ENCODE assay signal across 9 cellular contexts in genomic region chr5:91190333-91190680, GRCh38.
DNase-seq lines count a peak whose midpoint lies in the region; ATAC-seq, FAIRE-seq and TF ChIP-seq lines count a peak whose summit lies in the region.
"Had no signal": no experiment of that assay in that cellular context is flagged by ENCODE, and none has a peak within 500 bp of the region (broad histone marks: within the 10 kb centered on the region; RNA-seq: fewer than 3 reads in every experiment).

No MANE protein-coding gene starts in this region.

- 9% methylated on average over 3 of the region's 3 CpGs for WGBS in K562 (ENCODE audit: insufficient coverage, low coverage, missing lambda C conversion rate)

- in situ Hi-C loops in K562 (cut with MboI): no loop called here

- TF ChIP-seq EP300 in K562 (IDR thresholded peaks at IDR 0.05; ENCODE audit: low read length): no peak

- no peaks in the 10 kb centered on the region for H3K4me1 Mint-ChIP-seq in stimulated activated memory B cell treated with anti-CD40 and anti-IgM and Interleukin-4, amounts not matched to agents 10 μg/mL and 1 μg/mL and 100 μg/mL, for 72 hours
- H3K4me1 Mint-ChIP-seq in activated CD4-positive, alpha-beta memory T cell treated with anti-CD3 and anti-CD28 coated beads for 36 hours (ENCODE audit: low read depth): no peaks in the 10 kb centered on the region

- H3K4me3 ChIP-seq in K562: no peak overlapping the region

- H4K20me1 ChIP-seq in K562 (replicated peaks; ENCODE audit: control insufficient read depth, insufficient read depth, low read length): no peaks in the 10 kb centered on the region

- DNase-seq in K562 (ENCODE audit: extremely low read depth in 1 of 4, low spot score in 3 of 4) (peak in 1 of 4 experiments; percentile 48), left kidney (ENCODE audit: low read depth, low spot score) (peak; percentile 12), NCI-H1930 (lab: John Stamatoyannopoulos, UW) (no peak), erythroblast (lab: John Stamatoyannopoulos, UW) (no peak)
- no peak for DNase-seq in activated CD4-positive, alpha-beta memory T cell treated with anti-CD3 and anti-CD28 coated beads for 36 hours
- no peak for DNase-seq in stimulated activated CD4-positive, alpha-beta T cell treated with anti-CD3 and anti-CD28 coated beads, Interleukin-4, amount 100 ng/mL, for 24 hours

- H3K9me1 ChIP-seq in K562 (ENCODE audit: control insufficient read depth, insufficient read depth, low read length): no peaks in the 10 kb centered on the region

- H3K27me3 Mint-ChIP-seq in stimulated activated memory B cell treated with anti-CD40 and anti-IgM and Interleukin-4, amounts not matched to agents 10 μg/mL and 1 μg/mL and 100 μg/mL, for 72 hours: no peaks in the 10 kb centered on the region
- peaks cover 19% of the 10 kb centered on the region for H3K27me3 Mint-ChIP-seq in activated CD4-positive, alpha-beta memory T cell treated with anti-CD3 and anti-CD28 coated beads for 36 hours

- CTCF ChIA-PET in K562 (lab: Yijun Ruan, JAX; ENCODE audit: low intra/inter-chr PET ratio): no interaction called here
- CTCF ChIA-PET in activated CD4-positive, alpha-beta memory T cell treated with anti-CD3 and anti-CD28 coated beads for 36 hours (lab: Charles Lee): interaction anchor here (3.1 kb wide), 1 partner anchor 195 kb away, joined by 9 read pairs; no protein-coding TSS in a partner anchor

- TF ChIP-seq POLR2A in K562 (conservative IDR thresholded peaks at IDR 0.05) (no peak), erythroblast (IDR thresholded peaks at IDR 0.05; ENCODE audit: low read length) (no peak)

- ATAC-seq in GM21515 (IDR thresholded peaks at IDR 0.05; ENCODE audit: unreplicated experiment) (peak; percentile 16), K562 (peak; percentile 77)
- no peak for ATAC-seq in stimulated activated memory B cell treated with anti-CD40 and anti-IgM and Interleukin-4, amounts not matched to agents 10 μg/mL and 1 μg/mL and 100 μg/mL, for 72 hours

- H3K27ac ChIP-seq in K562 (ENCODE audit: extremely low read depth, low read depth, low read length): no peak overlapping the region
- H3K27ac ChIP-seq: epithelial cell of prostate had no signal

- intact Hi-C loops in K562 (cut with micrococcal nuclease): no loop called here
- intact Hi-C loops in activated CD4-positive, alpha-beta memory T cell treated with anti-CD3 and anti-CD28 coated beads for 36 hours (cut with micrococcal nuclease): no loop called here

- TF ChIP-seq RAD21 in K562 (CRISPR knock-in tag; conservative IDR thresholded peaks at IDR 0.05 in 1 of 2, IDR thresholded peaks at IDR 0.05 in 1 of 2): no peak

- peak overlapping the region; percentile 50 for H3K27ac Mint-ChIP-seq in stimulated activated memory B cell treated with anti-CD40 and anti-IgM and Interleukin-4, amounts not matched to agents 10 μg/mL and 1 μg/mL and 100 μg/mL, for 72 hours
- no peak overlapping the region for H3K27ac Mint-ChIP-seq in activated CD4-positive, alpha-beta memory T cell treated with anti-CD3 and anti-CD28 coated beads for 36 hours

- no peak overlapping the region for H3K9ac ChIP-seq in K562 (ENCODE audit: insufficient read depth in 1 of 2, low read depth in 2 of 2, low read length in 2 of 2)

- TF ChIP-seq CTCF in K562 (IDR thresholded peaks at IDR 0.05 in 2 of 3, conservative IDR thresholded peaks at IDR 0.05 in 1 of 3; ENCODE audit: insufficient read depth in 2 of 3, low read depth in 1 of 3, low read length in 3 of 3): no peak

- no peaks in the 10 kb centered on the region for H3K9me3 Mint-ChIP-seq in stimulated activated memory B cell treated with anti-CD40 and anti-IgM and Interleukin-4, amounts not matched to agents 10 μg/mL and 1 μg/mL and 100 μg/mL, for 72 hours
- no peaks in the 10 kb centered on the region for H3K9me3 Mint-ChIP-seq in activated CD4-positive, alpha-beta memory T cell treated with anti-CD3 and anti-CD28 coated beads for 36 hours

- no peaks in the 10 kb centered on the region; a peak in 1 of 5 replicates for H3K4me1 ChIP-seq in K562 (replicated peaks in 1 of 2; ENCODE audit: control insufficient read depth in 2 of 2, insufficient read depth in 2 of 2, low read length in 2 of 2)

- no peaks in the 10 kb centered on the region for H3K79me2 ChIP-seq in K562 (ENCODE audit: control insufficient read depth, insufficient read depth, low read length)

- H3K36me3 Mint-ChIP-seq in stimulated activated memory B cell treated with anti-CD40 and anti-IgM and Interleukin-4, amounts not matched to agents 10 μg/mL and 1 μg/mL and 100 μg/mL, for 72 hours: no peaks in the 10 kb centered on the region
- H3K36me3 Mint-ChIP-seq in activated CD4-positive, alpha-beta memory T cell treated with anti-CD3 and anti-CD28 coated beads for 36 hours: no peaks in the 10 kb centered on the region

- POLR2A ChIA-PET in K562 (lab: Yijun Ruan, JAX): no interaction called here
- POLR2A ChIA-PET in activated CD4-positive, alpha-beta memory T cell treated with anti-CD3 and anti-CD28 coated beads for 36 hours (lab: Charles Lee): no interaction called here

- H3K9me3 ChIP-seq in K562 (replicated peaks; ENCODE audit: control insufficient read depth, insufficient read depth, low read depth, low read length): no peaks in the 10 kb centered on the region

- no peak for FAIRE-seq in K562 (lab: Jason Lieb, UNC)

- H3K4me2 ChIP-seq in K562 (ENCODE audit: insufficient read depth, low read length): no peak overlapping the region; the same call in 1 of the 2 replicates

- peaks cover 3 to 5% of the 10 kb centered on the region in 2 experiments; a peak in 2 of 5 replicates for H3K27me3 ChIP-seq in K562 (ENCODE audit: control insufficient read depth in 2 of 2, insufficient read depth in 2 of 2, low read length in 2 of 2)

- no peak overlapping the region for H2AFZ ChIP-seq in K562 (ENCODE audit: low read depth, low read length)

- BruUV-seq in K562 (replicated peaks; lab: Mats Ljungman, UMichigan): no TSS peak

- H3K36me3 ChIP-seq in K562 (ENCODE audit: control insufficient read depth, insufficient read depth, low read length): no peaks in the 10 kb centered on the region

- H3K4me3 Mint-ChIP-seq in stimulated activated memory B cell treated with anti-CD40 and anti-IgM and Interleukin-4, amounts not matched to agents 10 μg/mL and 1 μg/mL and 100 μg/mL, for 72 hours: no peak overlapping the region
- no peak overlapping the region for H3K4me3 Mint-ChIP-seq in activated CD4-positive, alpha-beta memory T cell treated with anti-CD3 and anti-CD28 coated beads for 36 hours

TF ChIP-seq in K562, 482 proteins besides CTCF, POLR2A, EP300 and RAD21 (continues in another document):
- TF ChIP-seq, protein P1, sequence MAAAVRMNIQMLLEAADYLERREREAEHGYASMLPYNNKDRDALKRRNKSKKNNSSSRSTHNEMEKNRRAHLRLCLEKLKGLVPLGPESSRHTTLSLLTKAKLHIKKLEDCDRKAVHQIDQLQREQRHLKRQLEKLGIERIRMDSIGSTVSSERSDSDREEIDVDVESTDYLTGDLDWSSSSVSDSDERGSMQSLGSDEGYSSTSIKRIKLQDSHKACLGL (CRISPR knock-in tag; IDR thresholded peaks at IDR 0.05; ENCODE audit: borderline replicate concordance, poor library complexity, severe bottlenecking): no peak
- TF ChIP-seq C11orf30 (IDR thresholded peaks at IDR 0.05; ENCODE audit: low read depth): no peak
- TF ChIP-seq E4F1 (CRISPR knock-in tag; IDR thresholded peaks at IDR 0.05; ENCODE audit: borderline replicate concordance): no peak
- TF ChIP-seq SMAD4 (CRISPR knock-in tag; conservative IDR thresholded peaks at IDR 0.05): 0 out of 2 replicates have a peak, but pooled peaks have one; percentile 43
- TF ChIP-seq NFATC3 (IDR thresholded peaks at IDR 0.05): no peak
- no peak for TF ChIP-seq MTF1 (CRISPR knock-in tag; IDR thresholded peaks at IDR 0.05; ENCODE audit: borderline replicate concordance)
- no peak for TF ChIP-seq ZNF134 (CRISPR knock-in tag; conservative IDR thresholded peaks at IDR 0.05)
- TF ChIP-seq NCOA1 (IDR thresholded peaks at IDR 0.05; ENCODE audit: low read depth): no peak
- no peak for TF ChIP-seq RCOR1 (IDR thresholded peaks at IDR 0.05; ENCODE audit: borderline replicate concordance in 1 of 2, low read depth in 2 of 2, low read length in 2 of 2)
- no peak for TF ChIP-seq ZNF764 (CRISPR knock-in tag; IDR thresholded peaks at IDR 0.05; ENCODE audit: low read depth)
- no peak for TF ChIP-seq ATF1 (CRISPR knock-in tag; IDR thresholded peaks at IDR 0.05)
- no peak for TF ChIP-seq ATF1 (tag; IDR thresholded peaks at IDR 0.05)
- TF ChIP-seq SMAD3 (CRISPR knock-in tag; conservative IDR thresholded peaks at IDR 0.05): no peak
